ENCODE assay signal across 18 cellular contexts in genomic region chr18:7844017-7844416, GRCh38.
A peak's percentile ranks its signal among the peaks of the same experiment; 100 is the strongest.
DNase-seq lines count a peak whose midpoint lies in the region; ATAC-seq, FAIRE-seq and TF ChIP-seq lines count a peak whose summit lies in the region.
"Had no signal": no experiment of that assay in that cellular context is flagged by ENCODE, and none has a peak within 500 bp of the region (broad histone marks: within the 10 kb centered on the region; RNA-seq: fewer than 3 reads in every experiment).

No MANE protein-coding gene starts in this region.

- no peaks in the 10 kb centered on the region for H3K27me3 ChIP-seq in mammary epithelial cell (ENCODE audit: insufficient read depth, low read length)
- H3K27me3 ChIP-seq in breast epithelium: no peaks in the 10 kb centered on the region
- H3K27me3 ChIP-seq in astrocyte (ENCODE audit: insufficient read depth, low read length): no peaks in the 10 kb centered on the region
- H3K27me3 ChIP-seq in left ventricle myocardium inferior (ENCODE audit: low read depth): no peaks in the 10 kb centered on the region

- H3K4me3 ChIP-seq in mammary epithelial cell (replicated peaks in 1 of 3; ENCODE audit: insufficient read depth in 1 of 3, low read depth in 2 of 3, low read length in 3 of 3): no peak overlapping the region
- H3K4me3 ChIP-seq in breast epithelium: no peak overlapping the region
- H3K4me3 ChIP-seq in astrocyte (ENCODE audit: insufficient read depth, low read depth, low read length): no peak overlapping the region
- no peak overlapping the region for H3K4me3 ChIP-seq in left ventricle myocardium inferior
- H3K4me3 ChIP-seq: GM23338, SK-N-MC had no signal

- WGBS in mammary epithelial cell (ENCODE audit: low coverage, missing lambda C conversion rate): 95% methylated on average over 2 of the region's 2 CpGs

- H4K20me1 ChIP-seq in mammary epithelial cell (ENCODE audit: insufficient read depth, low read length): no peaks in the 10 kb centered on the region
- peaks cover 11% of the 10 kb centered on the region for H4K20me1 ChIP-seq in astrocyte (ENCODE audit: insufficient read depth, low read length)

- H3K36me3 Mint-ChIP-seq in astrocyte (ENCODE audit: low read depth, unreplicated experiment): no peaks in the 10 kb centered on the region
- peaks cover 0 to 7% of the 10 kb centered on the region in 2 donors for H3K36me3 Mint-ChIP-seq in activated naive CD4-positive, alpha-beta T cell treated with anti-CD3 and anti-CD28 coated beads, Interleukin-2, amount 50 U/mL, for 72 hours

- H2AFZ ChIP-seq in mammary epithelial cell (ENCODE audit: low read depth, low read length) (no peak overlapping the region), astrocyte (ENCODE audit: low read depth, low read length) (no peak overlapping the region)
- H2AFZ ChIP-seq: GM23338 had no signal

- DNase-seq in mammary epithelial cell: no peak
- no peak for DNase-seq in breast epithelium (ENCODE audit: low spot score in 2 of 2)
- no peak for DNase-seq in astrocyte (ENCODE audit: low read depth)
- peak; percentile 54 for DNase-seq in fibroblast of gingiva (ENCODE audit: low read depth)
- DNase-seq in SIG-M5 treated with dmso at 0.1 percent for 504 hours (lab: John Stamatoyannopoulos, UW; ENCODE audit: unreplicated experiment): no peak
- DNase-seq in activated naive CD4-positive, alpha-beta T cell treated with anti-CD3 and anti-CD28 coated beads, Interleukin-2, amount 50 U/mL, for 72 hours (ENCODE audit: low spot score in 2 of 2): no peak
- DNase-seq in left ventricle myocardium inferior: no peak
- DNase-seq in iPS-NIHi7 (ENCODE audit: extremely low spot score): no peak
- DNase-seq: C1 segment of cervical spinal cord, DMS153, NCI-H1048, NCI-H146, NCI-H2081 treated with DMSO at 0.1 percent for 48 hours, NCI-H526 treated with DMSO at 0.1 percent for 48 hours had no signal

- H3K9me3 Mint-ChIP-seq in astrocyte (ENCODE audit: unreplicated experiment): peaks cover 21% of the 10 kb centered on the region
- peaks cover 8 to 16% of the 10 kb centered on the region in 2 donors for H3K9me3 Mint-ChIP-seq in activated naive CD4-positive, alpha-beta T cell treated with anti-CD3 and anti-CD28 coated beads, Interleukin-2, amount 50 U/mL, for 72 hours

- peaks cover 4% of the 10 kb centered on the region for H3K4me1 Mint-ChIP-seq in astrocyte (ENCODE audit: low read depth, unreplicated experiment)

- no peak for TF ChIP-seq POLR2A in breast epithelium (IDR thresholded peaks at IDR 0.05)

- H3K9ac ChIP-seq in mammary epithelial cell (ENCODE audit: insufficient read depth, low read length) (no peak overlapping the region), astrocyte (ENCODE audit: low read length) (no peak overlapping the region)

- CTCF ChIA-PET in mammary epithelial cell (lab: Charles Lee; ENCODE audit: low non-redundant PET): no interaction called here

- H3K4me1 ChIP-seq in mammary epithelial cell (ENCODE audit: insufficient read depth, low read length) (no peaks in the 10 kb centered on the region), breast epithelium (no peaks in the 10 kb centered on the region), astrocyte (ENCODE audit: insufficient read depth, low read length) (no peaks in the 10 kb centered on the region), left ventricle myocardium inferior (peaks cover 43% of the 10 kb centered on the region)

- H3K36me3 ChIP-seq in mammary epithelial cell (ENCODE audit: insufficient read depth, low read length) (no peaks in the 10 kb centered on the region), breast epithelium (no peaks in the 10 kb centered on the region), astrocyte (ENCODE audit: insufficient read depth, low read length) (no peaks in the 10 kb centered on the region), left ventricle myocardium inferior (no peaks in the 10 kb centered on the region)

- no peak overlapping the region for H3K27ac Mint-ChIP-seq in astrocyte (ENCODE audit: unreplicated experiment)
- H3K27ac Mint-ChIP-seq in activated naive CD4-positive, alpha-beta T cell treated with anti-CD3 and anti-CD28 coated beads, Interleukin-2, amount 50 U/mL, for 72 hours: no peak overlapping the region
- H3K27ac Mint-ChIP-seq: GM23338 had no signal

- peak overlapping the region; percentile 1 for H3K27ac ChIP-seq in mammary epithelial cell (ENCODE audit: insufficient read depth, low read depth, low read length)
- no peak overlapping the region for H3K27ac ChIP-seq in breast epithelium
- no peak overlapping the region for H3K27ac ChIP-seq in astrocyte (ENCODE audit: low read depth, low read length)
- H3K27ac ChIP-seq in left ventricle myocardium inferior (replicated peaks): no peak overlapping the region
- H3K27ac ChIP-seq: SK-N-MC had no signal

- H3K79me2 ChIP-seq in mammary epithelial cell (ENCODE audit: insufficient read depth, low read length): peaks cover 23% of the 10 kb centered on the region
- peaks cover 3% of the 10 kb centered on the region for H3K79me2 ChIP-seq in astrocyte (ENCODE audit: insufficient read depth, low read length)

- no peaks in the 10 kb centered on the region for H3K27me3 Mint-ChIP-seq in astrocyte (ENCODE audit: low read depth, unreplicated experiment)

- dilution Hi-C loops in mammary epithelial cell (cut with HindIII; ENCODE audit: low sequenced_read_pairs): no loop called here

- ATAC-seq in activated naive CD4-positive, alpha-beta T cell treated with anti-CD3 and anti-CD28 coated beads, Interleukin-2, amount 50 U/mL, for 72 hours: no peak
- ATAC-seq: GM23338 had no signal

- BruUV-seq in mammary epithelial cell (replicated peaks; lab: Mats Ljungman, UMichigan): TSS peak; percentile 97

- in situ Hi-C loops in mammary epithelial cell (cut with MboI; ENCODE audit: low sequenced_read_pairs in 2 of 2): no loop called here

- FAIRE-seq in astrocyte (lab: Jason Lieb, UNC): peak; percentile 47
- FAIRE-seq: G401.6, GM12891 had no signal

- no peak overlapping the region for H3K4me3 Mint-ChIP-seq in astrocyte (ENCODE audit: unreplicated experiment)
- H3K4me3 Mint-ChIP-seq: GM23338 had no signal

- H3K9me3 ChIP-seq in mammary epithelial cell (replicated peaks; ENCODE audit: insufficient read depth, low read length) (peaks cover 7% of the 10 kb centered on the region), breast epithelium (peaks cover 7 to 18% of the 10 kb centered on the region in 2 donors), astrocyte (ENCODE audit: insufficient read depth, low read depth, low read length) (peaks cover 8% of the 10 kb centered on the region), left ventricle myocardium inferior (replicated peaks) (peaks cover 15% of the 10 kb centered on the region)

- intact Hi-C loops in mammary epithelial cell (cut with micrococcal nuclease): no loop called here
- intact Hi-C loops in breast epithelium (cut with DNase I; ENCODE audit: low total_unique reads): no loop called here
- intact Hi-C loops in left ventricle myocardium inferior (cut with micrococcal nuclease): no loop called here

- H3K4me2 ChIP-seq in mammary epithelial cell (ENCODE audit: insufficient read depth, low read depth, low read length) (no peak overlapping the region), astrocyte (ENCODE audit: low read length) (no peak overlapping the region)
- H3K4me2 ChIP-seq: GM23338 had no signal

- TF ChIP-seq CTCF in mammary epithelial cell (conservative IDR thresholded peaks at IDR 0.05 in 1 of 2, IDR thresholded peaks at IDR 0.05 in 1 of 2; ENCODE audit: extremely low read depth in 1 of 2, insufficient read depth in 1 of 2, low read depth in 1 of 2, low read length in 2 of 2) (no peak), breast epithelium (IDR thresholded peaks at IDR 0.05) (no peak), astrocyte (IDR thresholded peaks at IDR 0.05; ENCODE audit: insufficient read depth, low read depth, low read length) (no peak), left ventricle myocardium inferior (IDR thresholded peaks at IDR 0.05; ENCODE audit: borderline replicate concordance) (no peak)
